23 cellular contexts compared by ENCODE assay signal in the genomic region with DNA sequence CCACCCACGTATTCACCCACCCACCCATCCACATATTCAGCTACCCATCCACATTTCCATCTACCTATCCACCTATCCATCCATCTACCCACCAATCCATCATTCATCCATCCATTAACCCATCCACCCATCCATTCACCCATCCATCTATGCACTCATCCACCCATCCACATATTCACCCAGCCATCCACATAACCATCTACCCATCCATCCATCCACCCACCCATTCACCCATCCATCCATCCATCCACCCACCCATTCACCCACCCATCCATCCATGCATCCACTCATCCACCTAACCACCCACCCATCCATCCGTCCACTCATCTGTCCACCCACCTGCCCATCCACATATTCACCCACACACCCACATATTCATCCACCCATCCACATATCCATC.
DNase-seq lines count a peak whose midpoint lies in the region; ATAC-seq and TF ChIP-seq lines count a peak whose summit lies in the region.
"Had no signal": no experiment of that assay in that cellular context is flagged by ENCODE, and none has a peak within 500 bp of the region (broad histone marks: within the 10 kb centered on the region; RNA-seq: fewer than 3 reads in every experiment).

No MANE protein-coding gene starts in this region.

- POLR2A ChIA-PET in naive thymus-derived CD8-positive, alpha-beta T cell (lab: Charles Lee) = interaction anchor here (0.6 to 1.0 kb wide), 3 partner anchors 15 to 75 kb away, joined by 3 to 4 read pairs (median 3); no protein-coding TSS in a partner anchor

- peaks cover 86% of the 10 kb centered on the region for H3K4me1 Mint-ChIP-seq in stimulated activated naive CD8-positive, alpha-beta T cell treated with anti-CD3 and anti-CD28 coated beads, Interleukin-15, Interleukin-2, amounts not matched to agents 100 ng/mL and 50 ng/mL, for 24 hours (ENCODE audit: low read depth)
- H3K4me1 Mint-ChIP-seq in activated naive CD8-positive, alpha-beta T cell treated with anti-CD3 and anti-CD28 coated beads, Interleukin-2, amount 50 U/mL, for 24 hours = peaks cover 81% of the 10 kb centered on the region
- H3K4me1 Mint-ChIP-seq in naive thymus-derived CD8-positive, alpha-beta T cell = peaks cover 25 to 68% (median 49%) of the 10 kb centered on the region in 4 donors

- peak overlapping the region; percentile 39 for H3K4me3 Mint-ChIP-seq in stimulated activated naive CD8-positive, alpha-beta T cell treated with anti-CD3 and anti-CD28 coated beads, Interleukin-15, Interleukin-2, amounts not matched to agents 100 ng/mL and 50 ng/mL, for 24 hours
- no peak overlapping the region for H3K4me3 Mint-ChIP-seq in activated naive CD8-positive, alpha-beta T cell treated with anti-CD3 and anti-CD28 coated beads, Interleukin-2, amount 50 U/mL, for 24 hours
- no peak overlapping the region for H3K4me3 Mint-ChIP-seq in naive thymus-derived CD8-positive, alpha-beta T cell
- H3K4me3 Mint-ChIP-seq: stimulated activated naive CD8-positive, alpha-beta T cell treated with anti-CD3 and anti-CD28 coated beads, Interleukin-15, amount 100 ng/mL, for 72 hours had no signal

- no peak for TF ChIP-seq CTCF in tibial nerve (IDR thresholded peaks at IDR 0.05)

- H3K9me3 ChIP-seq in tibial nerve = no peaks in the 10 kb centered on the region
- H3K9me3 ChIP-seq: esophagus muscularis mucosa, MG63, Peyer's patch, tibial artery had no signal

- H3K36me3 ChIP-seq in tibial nerve = peaks cover 0 to 45% (median 0%) of the 10 kb centered on the region in 3 donors
- H3K36me3 ChIP-seq: MG63 had no signal

- H3K27me3 ChIP-seq in tibial nerve = no peaks in the 10 kb centered on the region
- H3K27me3 ChIP-seq: esophagus muscularis mucosa, foreskin keratinocyte, heart left ventricle, MG63, Peyer's patch, tibial artery had no signal

- no peak overlapping the region for H3K27ac ChIP-seq in tibial nerve
- H3K27ac ChIP-seq: esophagus muscularis mucosa, foreskin keratinocyte, tibial artery had no signal

- peak overlapping the region; percentile 97 for H3K27ac Mint-ChIP-seq in stimulated activated naive CD8-positive, alpha-beta T cell treated with anti-CD3 and anti-CD28 coated beads, Interleukin-15, Interleukin-2, amounts not matched to agents 100 ng/mL and 50 ng/mL, for 24 hours
- H3K27ac Mint-ChIP-seq in activated naive CD8-positive, alpha-beta T cell treated with anti-CD3 and anti-CD28 coated beads, Interleukin-2, amount 50 U/mL, for 24 hours = peak overlapping the region; percentile 87
- H3K27ac Mint-ChIP-seq in naive thymus-derived CD8-positive, alpha-beta T cell = peak overlapping the region in 8 of 10 donors; percentile 24 to 93 (median 88)
- H3K27ac Mint-ChIP-seq: progenitor cell of endocrine pancreas had no signal

- peaks cover 81% of the 10 kb centered on the region for H3K36me3 Mint-ChIP-seq in stimulated activated naive CD8-positive, alpha-beta T cell treated with anti-CD3 and anti-CD28 coated beads, Interleukin-15, Interleukin-2, amounts not matched to agents 100 ng/mL and 50 ng/mL, for 24 hours (ENCODE audit: low read depth)
- H3K36me3 Mint-ChIP-seq in activated naive CD8-positive, alpha-beta T cell treated with anti-CD3 and anti-CD28 coated beads, Interleukin-2, amount 50 U/mL, for 24 hours (ENCODE audit: low read depth) = peaks cover 78% of the 10 kb centered on the region
- peaks cover 0 to 90% (median 28%) of the 10 kb centered on the region in 3 donors for H3K36me3 Mint-ChIP-seq in naive thymus-derived CD8-positive, alpha-beta T cell

- no peak for DNase-seq in stimulated activated naive CD8-positive, alpha-beta T cell treated with anti-CD3 and anti-CD28 coated beads, Interleukin-15, Interleukin-2, amounts not matched to agents 100 U/mL and 50 U/mL, for 24 hours
- DNase-seq in activated naive CD8-positive, alpha-beta T cell treated with anti-CD3 and anti-CD28 coated beads, Interleukin-2, amount 50 U/mL, for 24 hours = no peak
- DNase-seq in naive thymus-derived CD8-positive, alpha-beta T cell = no peak
- DNase-seq in HUDEP-2 (lab: John Stamatoyannopoulos, UW; ENCODE audit: unreplicated experiment in 76 of 76) = no peak
- DNase-seq in tibial nerve (ENCODE audit: low spot score in 2 of 2) = no peak
- DNase-seq in NCI-H1436 (lab: John Stamatoyannopoulos, UW) = no peak
- DNase-seq: activated CD4-positive, CD25-positive, alpha-beta regulatory T cell; amniotic stem cell; foreskin keratinocyte; HCEC 1CT; heart left ventricle; KG1; MG63; NCI-H2081; NCI-H748 treated with DMSO at 0.1 percent for 48 hours; SIG-M5; SW 1271; tibial artery had no signal

- TF ChIP-seq POLR2A in tibial nerve (IDR thresholded peaks at IDR 0.05) = no peak

- no peak overlapping the region for H3K4me3 ChIP-seq in tibial nerve
- H3K4me3 ChIP-seq: esophagus muscularis mucosa, heart left ventricle, MG63, Peyer's patch, tibial artery had no signal

- H3K27me3 Mint-ChIP-seq in stimulated activated naive CD8-positive, alpha-beta T cell treated with anti-CD3 and anti-CD28 coated beads, Interleukin-15, Interleukin-2, amounts not matched to agents 100 ng/mL and 50 ng/mL, for 24 hours = no peaks in the 10 kb centered on the region
- H3K27me3 Mint-ChIP-seq in activated naive CD8-positive, alpha-beta T cell treated with anti-CD3 and anti-CD28 coated beads, Interleukin-2, amount 50 U/mL, for 24 hours = peaks cover 3% of the 10 kb centered on the region
- no peaks in the 10 kb centered on the region for H3K27me3 Mint-ChIP-seq in naive thymus-derived CD8-positive, alpha-beta T cell
- H3K27me3 Mint-ChIP-seq: progenitor cell of endocrine pancreas; stimulated activated naive CD8-positive, alpha-beta T cell treated with anti-CD3 and anti-CD28 coated beads, Interleukin-15, amount 100 ng/mL, for 72 hours had no signal

- 91% methylated on average over 2 of the region's 2 CpGs for WGBS in tibial nerve, 2 donors

- TF ChIP-seq EP300 in tibial nerve (IDR thresholded peaks at IDR 0.05) = no peak

- peaks cover 0 to 17% (median 5%) of the 10 kb centered on the region in 4 donors for H3K4me1 ChIP-seq in tibial nerve

- H3K9me3 Mint-ChIP-seq in stimulated activated naive CD8-positive, alpha-beta T cell treated with anti-CD3 and anti-CD28 coated beads, Interleukin-15, Interleukin-2, amounts not matched to agents 100 ng/mL and 50 ng/mL, for 24 hours = no peaks in the 10 kb centered on the region
- peaks cover 4% of the 10 kb centered on the region for H3K9me3 Mint-ChIP-seq in activated naive CD8-positive, alpha-beta T cell treated with anti-CD3 and anti-CD28 coated beads, Interleukin-2, amount 50 U/mL, for 24 hours
- H3K9me3 Mint-ChIP-seq in naive thymus-derived CD8-positive, alpha-beta T cell = no peaks in the 10 kb centered on the region

- ATAC-seq in stimulated activated naive CD8-positive, alpha-beta T cell treated with anti-CD3 and anti-CD28 coated beads, Interleukin-15, Interleukin-2, amounts not matched to agents 100 U/mL and 50 U/mL, for 24 hours = no peak
- no peak for ATAC-seq in activated naive CD8-positive, alpha-beta T cell treated with anti-CD3 and anti-CD28 coated beads, Interleukin-2, amount 50 U/mL, for 24 hours
- ATAC-seq in naive thymus-derived CD8-positive, alpha-beta T cell = no peak
- ATAC-seq: foreskin keratinocyte had no signal
